Comparison of ENCODE assay signal across 19 cellular contexts in the genomic region with DNA sequence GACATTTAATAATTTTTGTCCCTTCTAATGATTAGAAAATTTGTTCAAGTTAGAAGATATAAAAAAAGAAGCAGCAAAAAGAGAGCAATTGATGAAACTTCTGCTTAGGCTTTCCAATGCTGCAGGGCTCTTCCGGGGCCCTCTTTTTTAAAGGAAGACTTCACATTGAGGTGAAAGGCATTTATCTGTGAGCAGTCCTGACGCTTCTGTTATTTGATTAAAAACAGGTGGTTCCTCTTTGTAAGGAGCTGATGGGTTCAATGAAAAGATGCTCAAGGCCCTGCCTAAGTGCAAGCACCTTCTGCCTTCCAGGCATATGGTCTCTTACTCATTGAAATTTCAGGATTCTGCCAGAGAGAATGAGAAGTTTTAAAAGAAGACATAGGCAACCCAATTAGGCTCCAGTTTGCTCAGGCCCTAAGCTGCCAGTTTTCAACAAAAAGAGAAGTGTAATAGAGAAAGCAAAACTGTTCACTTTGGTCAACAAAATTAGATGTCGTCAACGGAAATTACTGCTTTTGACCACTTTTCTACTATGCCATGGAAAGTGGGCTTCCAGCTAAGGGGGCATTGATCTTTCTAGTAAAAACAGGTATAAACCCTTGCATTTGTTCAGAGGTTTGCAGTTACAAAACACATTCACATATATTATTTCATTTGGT.
A peak's percentile ranks its signal among the peaks of the same experiment; 100 is the strongest.
DNase-seq lines count a peak whose midpoint lies in the region; ATAC-seq and TF ChIP-seq lines count a peak whose summit lies in the region.
"Had no signal": no experiment of that assay in that cellular context is flagged by ENCODE, and none has a peak within 500 bp of the region (broad histone marks: within the 10 kb centered on the region; RNA-seq: fewer than 3 reads in every experiment).

No MANE protein-coding gene starts in this region.

- ATAC-seq in GM19043 (IDR thresholded peaks at IDR 0.05; ENCODE audit: low read depth, unreplicated experiment): peak; percentile 60
- ATAC-seq in HG02571 (IDR thresholded peaks at IDR 0.05; ENCODE audit: unreplicated experiment): peak; percentile 54
- ATAC-seq in HG03575 (IDR thresholded peaks at IDR 0.05; ENCODE audit: extremely low read depth, insufficient number of reproducible peaks, low FRiP score, unreplicated experiment): peak; percentile 68
- no peak for ATAC-seq in Right ventricle myocardium superior (ENCODE audit: poor library complexity)
- ATAC-seq: HCT116, Panc1 had no signal

- peak overlapping the region in 1 of 2 experiments; percentile 25 for H3K4me3 ChIP-seq in neutrophil (ENCODE audit: low read depth in 1 of 2, low read length in 1 of 2)

- peak overlapping the region; percentile 91 for H3K27ac ChIP-seq in neutrophil
- H3K27ac ChIP-seq: brain microvascular endothelial cell had no signal

- H3K36me3 ChIP-seq in neutrophil: no peaks in the 10 kb centered on the region
- H3K36me3 ChIP-seq: brain microvascular endothelial cell had no signal

- TF ChIP-seq CTCF in neutrophil (IDR thresholded peaks at IDR 0.05): no peak

- H3K4me1 ChIP-seq in neutrophil (ENCODE audit: control insufficient read depth in 1 of 2, insufficient read depth in 1 of 2, low read depth in 1 of 2, low read length in 1 of 2): peaks cover 63 to 87% of the 10 kb centered on the region in 2 experiments

- intact Hi-C loops in Right ventricle myocardium superior (cut with DNase I): no loop called here

- H3K27me3 ChIP-seq in neutrophil: no peaks in the 10 kb centered on the region
- H3K27me3 ChIP-seq: brain microvascular endothelial cell had no signal

- DNase-seq in SW 1271 (lab: John Stamatoyannopoulos, UW): no peak
- DNase-seq in Right ventricle myocardium superior: no peak
- DNase-seq in NCI-H69 (lab: John Stamatoyannopoulos, UW): no peak
- no peak for DNase-seq in NCI-H1417 (lab: John Stamatoyannopoulos, UW)
- DNase-seq: activated CD4-positive, alpha-beta T cell treated with anti-CD3 and anti-CD28 coated beads, Interleukin-2, amount 50 U/mL, for 4 hours; activated effector memory CD4-positive, alpha-beta T cell treated with anti-CD3 and anti-CD28 coated beads, Interleukin-2, amount 50 U/mL, for 16 hours; brain microvascular endothelial cell; CD4-positive, alpha-beta memory T cell; GDM1; glutamatergic neuron; kidney glomerular epithelial cell; NCI-H1092 treated with DMSO at 0.1 percent for 48 hours; nephron progenitor cell had no signal

- H3K9me3 ChIP-seq in neutrophil: no peaks in the 10 kb centered on the region
